In genomic region chr17:521168-521525, GRCh38 we compare ENCODE assay signal across 21 cellular contexts.
A peak's percentile ranks its signal among the peaks of the same experiment; 100 is the strongest.
DNase-seq lines count a peak whose midpoint lies in the region; ATAC-seq and TF ChIP-seq lines count a peak whose summit lies in the region.
"Had no signal": no experiment of that assay in that cellular context is flagged by ENCODE, and none has a peak within 500 bp of the region (broad histone marks: within the 10 kb centered on the region; RNA-seq: fewer than 3 reads in every experiment).

No MANE protein-coding gene starts in this region.

- H3K4me3 ChIP-seq in CD4-positive, CD25-positive, alpha-beta regulatory T cell (ENCODE audit: low read depth, low read length), result no peak overlapping the region
- H3K4me3 ChIP-seq in IMR-90 (ENCODE audit: insufficient read depth, low read depth, low read length), result no peak overlapping the region
- no peak overlapping the region for H3K4me3 ChIP-seq in brain microvascular endothelial cell (ENCODE audit: low read depth, low read length)
- H3K4me3 ChIP-seq: right lobe of liver had no signal

- no peak overlapping the region for H2AFZ ChIP-seq in IMR-90 (replicated peaks; ENCODE audit: low read length, poor library complexity)
- H2AFZ ChIP-seq: parathyroid adenoma had no signal

- TF ChIP-seq POLR2A in IMR-90 (IDR thresholded peaks at IDR 0.05; ENCODE audit: low read depth, low read length), result no peak

- TF ChIP-seq RAD21 in IMR-90 (IDR thresholded peaks at IDR 0.05; ENCODE audit: low read length), result no peak

- WGBS in IMR-90 (ENCODE audit: extremely low coverage in 2 of 2, insufficient read length in 1 of 2), 2 experiments, result 100% methylated on average over 1 of the region's 3 CpGs; no CpG with 5 or more reads in 1 of the 2 experiments

- H3K4me2 ChIP-seq in IMR-90 (ENCODE audit: low read depth, low read length), result no peak overlapping the region

- peaks cover 36% of the 10 kb centered on the region for H3K36me3 Mint-ChIP-seq in CD4-positive, CD25-positive, alpha-beta regulatory T cell
- H3K36me3 Mint-ChIP-seq in natural killer cell, result peaks cover 5% of the 10 kb centered on the region

- CTCF ChIA-PET in IMR-90 (lab: Yijun Ruan, JAX), result no interaction called here

- H2BK5ac ChIP-seq in IMR-90 (ENCODE audit: low read depth, low read length, poor library complexity, severe bottlenecking), result peak overlapping the region; percentile 78

- no peak for ATAC-seq in CD4-positive, CD25-positive, alpha-beta regulatory T cell (ENCODE audit: low read depth in 2 of 2)
- no peak for ATAC-seq in IMR-90 (ENCODE audit: low read depth)
- no peak for ATAC-seq in natural killer cell
- ATAC-seq in GM19328 (IDR thresholded peaks at IDR 0.05; ENCODE audit: unreplicated experiment), result no peak
- ATAC-seq: activated CD8-positive, alpha-beta T cell treated with anti-CD3 and anti-CD28 coated beads, Interleukin-2, amount 10 ng/mL, durations not matched to agents 7 days and 5 days; left cardiac atrium; naive thymus-derived CD8-positive, alpha-beta T cell; Panc1 had no signal

- POLR2A ChIA-PET in IMR-90 (lab: Charles Lee; ENCODE audit: unreplicated experiment), result no interaction called here

- in situ Hi-C loops in IMR-90 (cut with MboI; ENCODE audit: low sequenced_read_pairs), result no loop called here
- in situ Hi-C loops in brain microvascular endothelial cell (cut with HindIII; ENCODE audit: low pct_ligation_motif_present, low sequenced_read_pairs), result no loop called here

- H3K9me3 ChIP-seq in CD4-positive, CD25-positive, alpha-beta regulatory T cell (ENCODE audit: control insufficient read depth in 2 of 2, low read length in 2 of 2), result no peaks in the 10 kb centered on the region
- no peaks in the 10 kb centered on the region for H3K9me3 ChIP-seq in IMR-90 (ENCODE audit: control insufficient read depth, insufficient read depth, low read length)
- H3K9me3 ChIP-seq: right lobe of liver had no signal

- peak overlapping the region; percentile 74 for H2BK20ac ChIP-seq in IMR-90 (ENCODE audit: low read depth, low read length)

- TF ChIP-seq CTCF in IMR-90 (conservative IDR thresholded peaks at IDR 0.05; ENCODE audit: low read depth, low read length) (no peak), brain microvascular endothelial cell (IDR thresholded peaks at IDR 0.05; ENCODE audit: low read depth, low read length, missing control alignments) (no peak), natural killer cell (IDR thresholded peaks at IDR 0.05) (no peak)

- H3K9me3 Mint-ChIP-seq in CD4-positive, CD25-positive, alpha-beta regulatory T cell, result no peaks in the 10 kb centered on the region
- H3K9me3 Mint-ChIP-seq in natural killer cell, result no peaks in the 10 kb centered on the region
- H3K9me3 Mint-ChIP-seq: central memory CD8-positive, alpha-beta T cell; naive thymus-derived CD8-positive, alpha-beta T cell had no signal

- peak overlapping the region; percentile 88 for H3K23ac ChIP-seq in IMR-90 (ENCODE audit: low read depth, low read length)

- H3K27ac ChIP-seq in CD4-positive, CD25-positive, alpha-beta regulatory T cell (ENCODE audit: insufficient read depth, low read length, poor library complexity, severe bottlenecking), result no peak overlapping the region
- H3K27ac ChIP-seq in IMR-90 (ENCODE audit: insufficient read depth, low read length) (peak overlapping the region; percentile 80; the same call in 1 of the 2 replicates), brain microvascular endothelial cell (peak overlapping the region; percentile 34)
- H3K27ac ChIP-seq: parathyroid adenoma, right lobe of liver had no signal

- no peaks in the 10 kb centered on the region for H3K4me1 ChIP-seq in CD4-positive, CD25-positive, alpha-beta regulatory T cell (ENCODE audit: control insufficient read depth, insufficient read depth, low read length, poor library complexity, severe bottlenecking)
- H3K4me1 ChIP-seq in IMR-90 (ENCODE audit: control insufficient read depth, insufficient read depth, low read length), result peaks cover 8% of the 10 kb centered on the region
- H3K4me1 ChIP-seq: parathyroid adenoma, right lobe of liver had no signal

- H4K8ac ChIP-seq in IMR-90 (ENCODE audit: low read depth in 2 of 2, low read length in 2 of 2), result peak overlapping the region in 1 of 2 experiments; percentile 85; a peak in 3 of 4 replicates

- H3K27ac Mint-ChIP-seq in CD4-positive, CD25-positive, alpha-beta regulatory T cell, result peak overlapping the region in 2 of 3 donors; percentile 42 to 64
- peak overlapping the region; percentile 31 to 46 for H3K27ac Mint-ChIP-seq in natural killer cell

- H4K20me1 ChIP-seq in IMR-90 (ENCODE audit: insufficient read depth, low read length), result peaks cover 3% of the 10 kb centered on the region; the same call in 1 of the 2 replicates

- intact Hi-C loops in IMR-90 (cut with micrococcal nuclease) (no loop called here), natural killer cell (cut with micrococcal nuclease) (no loop called here)

- H3K27me3 Mint-ChIP-seq in CD4-positive, CD25-positive, alpha-beta regulatory T cell, result peaks cover 4% of the 10 kb centered on the region
- H3K27me3 Mint-ChIP-seq in natural killer cell (ENCODE audit: low read depth in 2 of 2), result no peaks in the 10 kb centered on the region
- H3K27me3 Mint-ChIP-seq: central memory CD8-positive, alpha-beta T cell; naive thymus-derived CD8-positive, alpha-beta T cell had no signal

- H4K91ac ChIP-seq in IMR-90 (ENCODE audit: insufficient read depth, low read depth, low read length), result peak overlapping the region; percentile 95

- H3K56ac ChIP-seq in IMR-90 (ENCODE audit: extremely low read depth, insufficient read depth, low read length), result peak overlapping the region; percentile 23; the same call in 1 of the 2 replicates

- no peaks in the 10 kb centered on the region; a peak in 1 of 4 replicates for H3K79me1 ChIP-seq in IMR-90 (ENCODE audit: low read depth in 1 of 2, low read length in 2 of 2)

- H3K9ac ChIP-seq in IMR-90 (ENCODE audit: low read depth, low read length), result no peak overlapping the region
- H3K9ac ChIP-seq: parathyroid adenoma had no signal

- H3K14ac ChIP-seq in IMR-90 (replicated peaks; ENCODE audit: low read depth, low read length), result peak overlapping the region; percentile 76

- no TSS peak for BruUV-seq in IMR-90 (replicated peaks; lab: Mats Ljungman, UMichigan)

- H3K18ac ChIP-seq in IMR-90 (ENCODE audit: low read depth, low read length), result no peak overlapping the region

- H3K4me3 Mint-ChIP-seq in CD4-positive, CD25-positive, alpha-beta regulatory T cell, result no peak overlapping the region
- H3K4me3 Mint-ChIP-seq in natural killer cell, result no peak overlapping the region
- H3K4me3 Mint-ChIP-seq: activated CD8-positive, alpha-beta T cell treated with anti-CD3 and anti-CD28 coated beads, Interleukin-2, amount 10 ng/mL, durations not matched to agents 7 days and 5 days; central memory CD8-positive, alpha-beta T cell; naive thymus-derived CD8-positive, alpha-beta T cell had no signal

- peak overlapping the region; percentile 80; the same call in 2 of the 3 replicates for H2BK15ac ChIP-seq in IMR-90 (ENCODE audit: low read depth, low read length)

- dilution Hi-C loops in IMR-90 (cut with HindIII; ENCODE audit: low sequenced_read_pairs, unreplicated experiment), result no loop called here

- no peaks in the 10 kb centered on the region for H3K27me3 ChIP-seq in CD4-positive, CD25-positive, alpha-beta regulatory T cell (ENCODE audit: control insufficient read depth, insufficient read depth, low read length)
- H3K27me3 ChIP-seq in IMR-90 (ENCODE audit: control insufficient read depth, insufficient read depth, low read length) (no peaks in the 10 kb centered on the region), brain microvascular endothelial cell (replicated peaks) (no peaks in the 10 kb centered on the region)
- H3K27me3 ChIP-seq: right lobe of liver had no signal

- H3K9me1 ChIP-seq in IMR-90 (ENCODE audit: insufficient read depth, low read length), result peaks cover 20% of the 10 kb centered on the region

- H3K36me3 ChIP-seq in CD4-positive, CD25-positive, alpha-beta regulatory T cell (ENCODE audit: control insufficient read depth, insufficient read depth, low read length), result peaks cover 19% of the 10 kb centered on the region
- peaks cover 22% of the 10 kb centered on the region; the same call in 1 of the 2 replicates for H3K36me3 ChIP-seq in IMR-90 (ENCODE audit: control insufficient read depth, insufficient read depth, low read length)
- peaks cover 13% of the 10 kb centered on the region for H3K36me3 ChIP-seq in brain microvascular endothelial cell (replicated peaks)

- peak overlapping the region; percentile 87 for H2BK120ac ChIP-seq in IMR-90 (ENCODE audit: low read depth, low read length)

- H4K5ac ChIP-seq in IMR-90 (ENCODE audit: low read depth, low read length), result no peak overlapping the region

- peak overlapping the region; percentile 4 for H2AK9ac ChIP-seq in IMR-90 (replicated peaks; ENCODE audit: low read depth, low read length, poor library complexity)

- peak overlapping the region; percentile 90 for H3K4ac ChIP-seq in IMR-90 (ENCODE audit: low read depth, low read length)

- H2AK5ac ChIP-seq in IMR-90 (ENCODE audit: low read depth, low read length), result peak overlapping the region; percentile 95; the same call in 1 of the 2 replicates

- no peak for DNase-seq in CD4-positive, CD25-positive, alpha-beta regulatory T cell
- DNase-seq in IMR-90 (peak; percentile 18), brain microvascular endothelial cell (no peak), natural killer cell (no peak), NCI-H1417 treated with DMSO at 0.1 percent for 48 hours (lab: John Stamatoyannopoulos, UW) (no peak), NCI-H226 (no peak), hippocampal formation (lab: John Stamatoyannopoulos, UW) (no peak)
- DNase-seq: activated CD4-positive, CD25-positive, alpha-beta regulatory T cell treated with anti-CD3 and anti-CD28 coated beads, Interleukin-2, amount 50 U/mL, for 72 hours; activated CD8-positive, alpha-beta T cell treated with anti-CD3 and anti-CD28 coated beads, Interleukin-2, amount 10 ng/mL, durations not matched to agents 7 days and 5 days; GF-D8; KG1; left cardiac atrium; naive thymus-derived CD8-positive, alpha-beta T cell; NCI-H187; right lobe of liver; SIG-M5; trophoblast cell had no signal

- peaks cover 0 to 2% (median 0%) of the 10 kb centered on the region in 4 donors for H3K4me1 Mint-ChIP-seq in CD4-positive, CD25-positive, alpha-beta regulatory T cell
- H3K4me1 Mint-ChIP-seq in natural killer cell, result no peaks in the 10 kb centered on the region
- H3K4me1 Mint-ChIP-seq: central memory CD8-positive, alpha-beta T cell had no signal

TF ChIP-seq in IMR-90, 13 proteins besides CTCF, POLR2A, EP300 and RAD21 (continues in another document):
- TF ChIP-seq FOS (IDR thresholded peaks at IDR 0.05; ENCODE audit: low read depth, low read length), result no peak
- TF ChIP-seq MAFK (IDR thresholded peaks at IDR 0.05; ENCODE audit: low read depth, low read length), result no peak
- TF ChIP-seq RCOR1 (IDR thresholded peaks at IDR 0.05; ENCODE audit: insufficient replicate concordance, low read length), result no peak
- TF ChIP-seq CHD1 (IDR thresholded peaks at IDR 0.05; ENCODE audit: low read depth, low read length), result no peak
